Comparison of ENCODE assay signal across 15 cellular contexts in the genomic region with DNA sequence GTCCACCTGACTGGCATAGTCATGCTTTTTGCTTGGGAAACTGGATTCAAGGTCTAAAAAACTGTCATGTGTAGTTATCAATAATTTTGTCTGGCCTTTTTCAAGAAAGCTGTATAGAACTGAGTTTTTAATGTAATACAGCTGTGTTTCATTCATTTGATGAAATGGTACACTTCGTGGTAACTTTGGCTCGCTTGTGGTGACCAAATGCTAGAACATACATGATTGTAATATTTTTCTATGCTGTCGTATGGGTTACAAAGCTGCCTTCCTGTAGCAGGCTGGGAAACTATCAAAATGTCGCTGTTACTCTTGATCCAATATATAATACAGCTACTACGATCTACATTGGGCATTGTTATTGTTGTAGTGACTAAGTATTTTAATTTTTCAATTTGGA. TPM values are rescaled to one million over a fixed set of nuclear protein-coding genes. Genes with fewer than 3 reads are reported as not detected.
DNase-seq lines count a peak whose midpoint lies in the region; ATAC-seq, FAIRE-seq and TF ChIP-seq lines count a peak whose summit lies in the region.
"Had no signal": no experiment of that assay in that cellular context is flagged by ENCODE, and none has a peak within 500 bp of the region (broad histone marks: within the 10 kb centered on the region; RNA-seq: fewer than 3 reads in every experiment).

No MANE protein-coding gene starts in this region.

- no peak overlapping the region for H2AFZ ChIP-seq in DND-41 (ENCODE audit: low read depth, low read length)
- H2AFZ ChIP-seq in astrocyte (ENCODE audit: low read depth, low read length): no peak overlapping the region

- no peaks in the 10 kb centered on the region for H3K27me3 Mint-ChIP-seq in T-helper 1 cell treated with Interleukin-12 subunit alpha and Interleukin-12 subunit beta and Interleukin-4 antibody, amounts not matched to agents 30 μg/mL and 1 μg/mL, for 36 hours (ENCODE audit: low read depth)
- no peaks in the 10 kb centered on the region for H3K27me3 Mint-ChIP-seq in astrocyte (ENCODE audit: low read depth, unreplicated experiment)
- no peaks in the 10 kb centered on the region for H3K27me3 Mint-ChIP-seq in natural killer cell treated with Interleukin-12 subunit alpha and Interleukin-12 subunit beta and Interleukin-15 and Interleukin-18, amount 100 ng/mL, for 72 hours

- H3K36me3 Mint-ChIP-seq in T-helper 1 cell treated with Interleukin-12 subunit alpha and Interleukin-12 subunit beta and Interleukin-4 antibody, amounts not matched to agents 30 μg/mL and 1 μg/mL, for 36 hours (ENCODE audit: low read depth): peaks cover 22% of the 10 kb centered on the region
- H3K36me3 Mint-ChIP-seq in astrocyte (ENCODE audit: low read depth, unreplicated experiment): peaks cover 5% of the 10 kb centered on the region
- H3K36me3 Mint-ChIP-seq in natural killer cell treated with Interleukin-12 subunit alpha and Interleukin-12 subunit beta and Interleukin-15 and Interleukin-18, amount 100 ng/mL, for 72 hours: peaks cover 9% of the 10 kb centered on the region

- no peak for TF ChIP-seq POLR2A in vagina (IDR thresholded peaks at IDR 0.05)

- H3K9ac ChIP-seq in DND-41 (ENCODE audit: low read depth, low read length) (peak overlapping the region; percentile 65; the same call in 1 of the 2 replicates), astrocyte (ENCODE audit: low read length) (peak overlapping the region; percentile 90)

- no peak for TF ChIP-seq CTCF in DND-41 (IDR thresholded peaks at IDR 0.05; ENCODE audit: borderline replicate concordance, extremely low read depth, low read length, poor library complexity, severe bottlenecking)
- TF ChIP-seq CTCF in astrocyte (IDR thresholded peaks at IDR 0.05; ENCODE audit: insufficient read depth, low read depth, low read length): no peak
- no peak for TF ChIP-seq CTCF in vagina (IDR thresholded peaks at IDR 0.05)

- peaks cover 18% of the 10 kb centered on the region for H4K20me1 ChIP-seq in DND-41 (ENCODE audit: insufficient read depth, low read length)
- peaks cover 51% of the 10 kb centered on the region for H4K20me1 ChIP-seq in astrocyte (ENCODE audit: insufficient read depth, low read length)

- DNase-seq in T-helper 1 cell (no peak), DND-41 (no peak), astrocyte (ENCODE audit: low read depth) (no peak), vagina (ENCODE audit: extremely low spot score in 2 of 2) (no peak), substantia nigra (lab: John Stamatoyannopoulos, UW) (no peak)
- DNase-seq in natural killer cell treated with Interleukin-12 subunit alpha and Interleukin-12 subunit beta and Interleukin-15 and Interleukin-18, amount 100 ng/mL, for 72 hours (ENCODE audit: low spot score): no peak
- DNase-seq: GF-D8, heart left ventricle, testis had no signal

- H3K79me2 ChIP-seq in DND-41 (ENCODE audit: insufficient read depth, low read length) (peaks cover 69% of the 10 kb centered on the region), astrocyte (ENCODE audit: insufficient read depth, low read length) (peaks cover 77% of the 10 kb centered on the region)

- intact Hi-C loops in vagina (cut with DNase I): loop anchor here (5.0 kb wide), 2 partner anchors 56 to 104 kb away; a partner anchor contains a TSS

- H3K4me1 ChIP-seq in DND-41 (ENCODE audit: insufficient read depth, low read length) (peaks cover 52% of the 10 kb centered on the region), astrocyte (ENCODE audit: insufficient read depth, low read length) (peaks cover 13% of the 10 kb centered on the region), vagina (peaks cover 46% of the 10 kb centered on the region)

- FAIRE-seq in astrocyte (lab: Jason Lieb, UNC): no peak

- no peak overlapping the region for H3K27ac ChIP-seq in DND-41 (ENCODE audit: low read length)
- no peak overlapping the region for H3K27ac ChIP-seq in astrocyte (ENCODE audit: low read depth, low read length)
- H3K27ac ChIP-seq in vagina: no peak overlapping the region
- no peak overlapping the region for H3K27ac ChIP-seq in substantia nigra (ENCODE audit: low read depth, low read length, poor library complexity, severe bottlenecking)

- H3K4me2 ChIP-seq in DND-41 (ENCODE audit: insufficient read depth, low read length): peak overlapping the region; percentile 69
- peak overlapping the region; percentile 100 for H3K4me2 ChIP-seq in astrocyte (ENCODE audit: low read length)

- H3K4me1 Mint-ChIP-seq in T-helper 1 cell treated with Interleukin-12 subunit alpha and Interleukin-12 subunit beta and Interleukin-4 antibody, amounts not matched to agents 30 μg/mL and 1 μg/mL, for 36 hours (ENCODE audit: low read depth): peaks cover 37% of the 10 kb centered on the region
- peaks cover 26% of the 10 kb centered on the region for H3K4me1 Mint-ChIP-seq in astrocyte (ENCODE audit: low read depth, unreplicated experiment)
- H3K4me1 Mint-ChIP-seq in natural killer cell treated with Interleukin-12 subunit alpha and Interleukin-12 subunit beta and Interleukin-15 and Interleukin-18, amount 100 ng/mL, for 72 hours (ENCODE audit: low read depth in 2 of 2): peaks cover 41 to 49% of the 10 kb centered on the region in 2 donors

- no peaks in the 10 kb centered on the region for H3K9me3 Mint-ChIP-seq in T-helper 1 cell treated with Interleukin-12 subunit alpha and Interleukin-12 subunit beta and Interleukin-4 antibody, amounts not matched to agents 30 μg/mL and 1 μg/mL, for 36 hours
- no peaks in the 10 kb centered on the region for H3K9me3 Mint-ChIP-seq in astrocyte (ENCODE audit: unreplicated experiment)
- H3K9me3 Mint-ChIP-seq in natural killer cell treated with Interleukin-12 subunit alpha and Interleukin-12 subunit beta and Interleukin-15 and Interleukin-18, amount 100 ng/mL, for 72 hours: no peaks in the 10 kb centered on the region

- H3K9me3 ChIP-seq in DND-41 (ENCODE audit: insufficient read depth, low read length, severe bottlenecking): no peaks in the 10 kb centered on the region
- no peaks in the 10 kb centered on the region for H3K9me3 ChIP-seq in astrocyte (ENCODE audit: insufficient read depth, low read depth, low read length)
- H3K9me3 ChIP-seq in vagina: no peaks in the 10 kb centered on the region
- H3K9me3 ChIP-seq: adrenal gland, heart left ventricle, testis had no signal

- H3K36me3 ChIP-seq in DND-41 (ENCODE audit: insufficient read depth, low read length) (peaks cover 24% of the 10 kb centered on the region), astrocyte (ENCODE audit: insufficient read depth, low read length) (peaks cover 8% of the 10 kb centered on the region), vagina (peaks cover 0 to 16% of the 10 kb centered on the region in 2 donors)

- H3K27ac Mint-ChIP-seq in T-helper 1 cell treated with Interleukin-12 subunit alpha and Interleukin-12 subunit beta and Interleukin-4 antibody, amounts not matched to agents 30 μg/mL and 1 μg/mL, for 36 hours: no peak overlapping the region
- peak overlapping the region; percentile 34 for H3K27ac Mint-ChIP-seq in astrocyte (ENCODE audit: unreplicated experiment)
- peak overlapping the region in 1 of 2 donors; percentile 92 for H3K27ac Mint-ChIP-seq in natural killer cell treated with Interleukin-12 subunit alpha and Interleukin-12 subunit beta and Interleukin-15 and Interleukin-18, amount 100 ng/mL, for 72 hours

- H3K4me3 ChIP-seq in DND-41 (ENCODE audit: low read depth in 1 of 2, low read length in 2 of 2) (no peak overlapping the region), astrocyte (ENCODE audit: insufficient read depth, low read depth, low read length) (no peak overlapping the region), vagina (no peak overlapping the region)
- H3K4me3 ChIP-seq: testis had no signal

- H3K27me3 ChIP-seq in DND-41 (ENCODE audit: insufficient read depth, low read length, poor library complexity) (no peaks in the 10 kb centered on the region), astrocyte (ENCODE audit: insufficient read depth, low read length) (no peaks in the 10 kb centered on the region), vagina (no peaks in the 10 kb centered on the region)
- H3K27me3 ChIP-seq: adrenal gland, heart left ventricle, testis had no signal

- H3K4me3 Mint-ChIP-seq in T-helper 1 cell treated with Interleukin-12 subunit alpha and Interleukin-12 subunit beta and Interleukin-4 antibody, amounts not matched to agents 30 μg/mL and 1 μg/mL, for 36 hours: peak overlapping the region; percentile 14
- H3K4me3 Mint-ChIP-seq in astrocyte (ENCODE audit: unreplicated experiment): peak overlapping the region; percentile 91
- peak overlapping the region; percentile 93 for H3K4me3 Mint-ChIP-seq in natural killer cell treated with Interleukin-12 subunit alpha and Interleukin-12 subunit beta and Interleukin-15 and Interleukin-18, amount 100 ng/mL, for 72 hours

- ATAC-seq in DND-41 (ENCODE audit: insufficient read depth, low read depth): no peak
- ATAC-seq in natural killer cell treated with Interleukin-12 subunit alpha and Interleukin-12 subunit beta and Interleukin-15 and Interleukin-18, amount 100 ng/mL, for 72 hours: no peak
- ATAC-seq in GM21737 (IDR thresholded peaks at IDR 0.05; ENCODE audit: unreplicated experiment): no peak
- ATAC-seq: heart left ventricle had no signal

RNA-seq across cellular contexts. Expression of a gene that starts 2.1 kb away (rescaled TPM):
- total RNA-seq in astrocyte (51.1 and 54.6 TPM in 2 replicates), vagina (31.7 TPM)
- total RNA-seq in natural killer cell treated with Interleukin-12 subunit alpha and Interleukin-12 subunit beta and Interleukin-15 and Interleukin-18, amount 100 ng/mL, for 72 hours: 10 to 100 TPM; 19.2 to 21.8 TPM

RNA-seq across cellular contexts. Expression of a gene that starts 2.8 kb away (rescaled TPM):
- total RNA-seq in astrocyte: 25.7 and 29.4 TPM in 2 replicates
- 10 to 100 TPM; 61.8 to 71.2 TPM for total RNA-seq in natural killer cell treated with Interleukin-12 subunit alpha and Interleukin-12 subunit beta and Interleukin-15 and Interleukin-18, amount 100 ng/mL, for 72 hours
- total RNA-seq in vagina: 19.4 TPM

RNA-seq across cellular contexts. Expression of a gene that starts 54.3 kb away (rescaled TPM):
- total RNA-seq in astrocyte (not detected in 2 replicates), vagina (not detected)
- total RNA-seq in natural killer cell treated with Interleukin-12 subunit alpha and Interleukin-12 subunit beta and Interleukin-15 and Interleukin-18, amount 100 ng/mL, for 72 hours: not detected
- total RNA-seq: A172, endothelial cell of umbilical vein, heart left ventricle, SK-MEL-5 had no signal

RNA-seq across cellular contexts. Expression of a gene that starts 58.7 kb away (rescaled TPM):
- total RNA-seq in astrocyte: 27.1 and 27.5 TPM in 2 replicates
- 10 to 100 TPM; 16.9 to 25.3 TPM for total RNA-seq in natural killer cell treated with Interleukin-12 subunit alpha and Interleukin-12 subunit beta and Interleukin-15 and Interleukin-18, amount 100 ng/mL, for 72 hours
- 22.1 TPM for total RNA-seq in vagina

Comparison
In these comparisons a context has a peak if more than half of its experiments do, and no peak if none do; other contexts are left out.
1. H3K4me3 Mint-ChIP-seq: peak in every context shown above with its lines; median percentile 93 in natural killer cell treated with Interleukin-12 subunit alpha and Interleukin-12 subunit beta and Interleukin-15 and Interleukin-18, amount 100 ng/mL, for 72 hours; 91 in astrocyte; 14 in T-helper 1 cell treated with Interleukin-12 subunit alpha and Interleukin-12 subunit beta and Interleukin-4 antibody, amounts not matched to agents 30 μg/mL and 1 μg/mL, for 36 hours.